Comparison of ENCODE assay signal across 16 cellular contexts in genomic region chr1:186865861-186866260, GRCh38. TPM values are rescaled to one million over a fixed set of nuclear protein-coding genes. Genes with fewer than 3 reads are reported as not detected.
"Had no signal": no experiment of that assay in that cellular context is flagged by ENCODE, and none has a peak within 500 bp of the region (broad histone marks: within the 10 kb centered on the region; RNA-seq: fewer than 3 reads in every experiment).

No MANE protein-coding gene starts in this region.

- DNase-seq: activated B cell treated with CpG ODN at 0.5 μM for 24 hours; activated gamma-delta T cell treated with Interleukin-2 at 50 U/mL for 16 hours; activated naive CD8-positive, alpha-beta T cell treated with anti-CD3 and anti-CD28 coated beads, Interleukin-2, amount 10 ng/mL, durations not matched to agents 7 days and 5 days; activated T-cell treated with anti-CD3 and anti-CD28 coated beads, Interleukin-2, amount 50 U/mL, for 24 hours; dorsolateral prefrontal cortex; foreskin melanocyte; head of caudate nucleus; mammary epithelial cell; naive thymus-derived CD4-positive, alpha-beta T cell; posterior cingulate gyrus; transverse colon had no signal

- FAIRE-seq: bronchial epithelial cell had no signal

- H3K4me3 ChIP-seq: ascending aorta, dorsolateral prefrontal cortex, right atrium auricular region, skin epidermis, transverse colon had no signal

- H3K4me1 ChIP-seq: ascending aorta, right atrium auricular region, transverse colon had no signal

- H3K27ac ChIP-seq: ascending aorta, dorsolateral prefrontal cortex, neutrophil, right atrium auricular region, skin epidermis, transverse colon had no signal

- H3K36me3 ChIP-seq: ascending aorta, right atrium auricular region, transverse colon had no signal

- H3K9me3 Mint-ChIP-seq: activated B cell treated with CpG ODN at 0.5 μM for 24 hours; activated naive CD8-positive, alpha-beta T cell treated with anti-CD3 and anti-CD28 coated beads, Interleukin-2, amount 10 ng/mL, durations not matched to agents 7 days and 5 days; activated T-cell treated with anti-CD3 and anti-CD28 coated beads, Interleukin-2, amount 50 U/mL, for 24 hours; naive thymus-derived CD4-positive, alpha-beta T cell had no signal

- H3K27ac Mint-ChIP-seq: activated B cell treated with CpG ODN at 0.5 μM for 24 hours; activated naive CD8-positive, alpha-beta T cell treated with anti-CD3 and anti-CD28 coated beads, Interleukin-2, amount 10 ng/mL, durations not matched to agents 7 days and 5 days; naive thymus-derived CD4-positive, alpha-beta T cell had no signal

- H3K27me3 Mint-ChIP-seq: activated B cell treated with CpG ODN at 0.5 μM for 24 hours had no signal

- H3K4me3 Mint-ChIP-seq: activated B cell treated with CpG ODN at 0.5 μM for 24 hours; activated naive CD8-positive, alpha-beta T cell treated with anti-CD3 and anti-CD28 coated beads, Interleukin-2, amount 10 ng/mL, durations not matched to agents 7 days and 5 days; activated T-cell treated with anti-CD3 and anti-CD28 coated beads, Interleukin-2, amount 50 U/mL, for 24 hours; naive thymus-derived CD4-positive, alpha-beta T cell had no signal

- H3K36me3 Mint-ChIP-seq: activated naive CD8-positive, alpha-beta T cell treated with anti-CD3 and anti-CD28 coated beads, Interleukin-2, amount 10 ng/mL, durations not matched to agents 7 days and 5 days; naive thymus-derived CD4-positive, alpha-beta T cell had no signal

- H3K9me3 ChIP-seq: ascending aorta, neutrophil, right atrium auricular region, transverse colon had no signal

- ATAC-seq: naive thymus-derived CD4-positive, alpha-beta T cell had no signal

- H3K27me3 ChIP-seq: ascending aorta, dorsolateral prefrontal cortex, neutrophil, right atrium auricular region, transverse colon had no signal

RNA-seq across cellular contexts. Expression of gene PLA2G4A, which starts 37.1 kb away (rescaled TPM):
- total RNA-seq: activated B cell treated with CpG ODN at 0.5 μM for 24 hours had no signal
- polyA plus RNA-seq: naive thymus-derived CD4-positive, alpha-beta T cell had no signal
